ENCODE assay signal across 1 cellular context in the genomic region with DNA sequence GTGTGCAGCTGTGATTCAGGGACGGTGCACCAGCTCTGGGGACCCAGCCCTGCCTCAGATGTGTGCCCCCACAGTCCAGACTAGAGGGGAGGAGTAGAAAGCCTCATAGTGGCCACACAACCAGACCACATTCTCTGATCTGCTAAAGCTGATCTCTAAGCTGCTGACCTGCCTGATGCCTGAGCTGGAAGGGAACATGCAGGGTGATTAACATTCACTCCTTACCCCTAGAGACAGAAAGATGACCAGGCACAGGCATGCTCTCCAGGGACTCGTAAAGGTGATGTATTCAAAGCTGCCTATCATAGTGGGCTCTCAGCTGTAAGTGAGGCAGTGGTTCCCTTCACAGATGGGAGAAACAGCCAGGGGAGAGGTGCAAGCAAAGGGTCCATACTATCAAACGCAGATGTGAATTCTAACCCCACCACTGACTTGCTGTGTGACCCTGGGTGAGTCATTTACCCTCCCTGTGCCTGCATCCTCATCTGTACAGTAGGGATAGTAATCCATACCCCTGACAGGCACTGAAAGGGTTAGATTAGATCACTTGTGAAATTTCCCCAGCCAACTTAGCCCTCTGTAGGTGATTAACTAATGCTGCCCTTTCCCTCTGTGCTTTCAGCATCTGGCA.
TF ChIP-seq lines count a peak whose summit lies in the region.

No MANE protein-coding gene starts in this region.

TF ChIP-seq in K562, 482 proteins besides CTCF, POLR2A, EP300 and RAD21 (continued from another document and continues in another):
- TF ChIP-seq, protein P1, sequence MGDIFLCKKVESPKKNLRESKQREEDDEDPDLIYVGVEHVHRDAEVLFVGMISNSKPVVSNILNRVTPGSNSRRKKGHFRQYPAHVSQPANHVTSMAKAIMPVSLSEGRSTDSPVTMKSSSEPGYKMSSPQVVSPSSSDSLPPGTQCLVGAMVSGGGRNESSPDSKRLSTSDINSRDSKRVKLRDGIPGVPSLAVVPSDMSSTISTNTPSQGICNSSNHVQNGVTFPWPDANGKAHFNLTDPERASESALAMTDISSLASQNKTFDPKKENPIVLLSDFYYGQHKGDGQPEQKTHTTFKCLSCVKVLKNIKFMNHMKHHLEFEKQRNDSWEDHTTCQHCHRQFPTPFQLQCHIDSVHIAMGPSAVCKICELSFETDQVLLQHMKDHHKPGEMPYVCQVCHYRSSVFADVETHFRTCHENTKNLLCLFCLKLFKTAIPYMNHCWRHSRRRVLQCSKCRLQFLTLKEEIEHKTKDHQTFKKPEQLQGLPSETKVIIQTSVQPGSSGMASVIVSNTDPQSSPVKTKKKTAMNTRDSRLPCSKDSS (IDR thresholded peaks at IDR 0.05; ENCODE audit: low read depth, partially characterized antibody), result no peak
- no peak for TF ChIP-seq HNRNPK (IDR thresholded peaks at IDR 0.05; ENCODE audit: low read depth, low read length, poor library complexity, severe bottlenecking)
- TF ChIP-seq BCL6 (CRISPR knock-in tag; IDR thresholded peaks at IDR 0.05), result no peak
- TF ChIP-seq U2AF1 (optimal IDR thresholded peaks at IDR 0.05; ENCODE audit: low read depth, low read length), result no peak
- no peak for TF ChIP-seq ZNF507 (tag; conservative IDR thresholded peaks at IDR 0.05)
- no peak for TF ChIP-seq MAFK (IDR thresholded peaks at IDR 0.05; ENCODE audit: low read length)
- no peak for TF ChIP-seq FOSL1 (tag; conservative IDR thresholded peaks at IDR 0.05)
- no peak for TF ChIP-seq ZNF140 (CRISPR knock-in tag; IDR thresholded peaks at IDR 0.05)
- TF ChIP-seq ZBTB40 (IDR thresholded peaks at IDR 0.05), result no peak
- no peak for TF ChIP-seq ZBTB40 (CRISPR knock-in tag; IDR thresholded peaks at IDR 0.05)
- TF ChIP-seq POLR2AphosphoS2 (IDR thresholded peaks at IDR 0.05; ENCODE audit: low read length), result no peak
- TF ChIP-seq PYGO2 (tag; IDR thresholded peaks at IDR 0.05), result no peak
- TF ChIP-seq ZNF695 (CRISPR knock-in tag; IDR thresholded peaks at IDR 0.05), result no peak
- no peak for TF ChIP-seq SIN3A (IDR thresholded peaks at IDR 0.05; ENCODE audit: borderline replicate concordance in 2 of 2, control insufficient read depth in 1 of 2, low read depth in 2 of 2, low read length in 2 of 2)
- TF ChIP-seq ZKSCAN3 (CRISPR knock-in tag; IDR thresholded peaks at IDR 0.05), result no peak
- TF ChIP-seq ZNF511 (CRISPR knock-in tag; IDR thresholded peaks at IDR 0.05), result no peak
- TF ChIP-seq HNRNPH1 (optimal IDR thresholded peaks at IDR 0.05; ENCODE audit: low read depth, low read length), result no peak
- TF ChIP-seq ZNF57 (CRISPR knock-in tag; IDR thresholded peaks at IDR 0.05), result no peak
- no peak for TF ChIP-seq CHCHD3 (CRISPR knock-in tag; IDR thresholded peaks at IDR 0.05)
- TF ChIP-seq JUND (IDR thresholded peaks at IDR 0.05; ENCODE audit: borderline replicate concordance, low read depth, low read length), result peak; percentile 21; the same call in 1 of the 2 replicates
- no peak for TF ChIP-seq JUND (tag; IDR thresholded peaks at IDR 0.05; ENCODE audit: borderline replicate concordance, low read depth, low read length)
- TF ChIP-seq TAL1 (IDR thresholded peaks at IDR 0.05), result peak; percentile 17; the same call in 1 of the 2 replicates
- TF ChIP-seq RBFOX2 (IDR thresholded peaks at IDR 0.05; ENCODE audit: low read depth, low read length), result no peak
- no peak for TF ChIP-seq NUFIP1 (IDR thresholded peaks at IDR 0.05; ENCODE audit: partially characterized antibody)
- TF ChIP-seq PCBP2 (IDR thresholded peaks at IDR 0.05; ENCODE audit: low read depth, low read length, poor library complexity, severe bottlenecking), result no peak
- TF ChIP-seq ZFP36 (IDR thresholded peaks at IDR 0.05; ENCODE audit: low read depth, low read length, partially characterized antibody), result peak; percentile 78
- TF ChIP-seq IFI16 (CRISPR knock-in tag; IDR thresholded peaks at IDR 0.05), result no peak
- no peak for TF ChIP-seq ZNF717 (CRISPR knock-in tag; IDR thresholded peaks at IDR 0.05)
- no peak for TF ChIP-seq ZBED1 (IDR thresholded peaks at IDR 0.05)
- TF ChIP-seq HDGF (IDR thresholded peaks at IDR 0.05), result no peak
- TF ChIP-seq MCM7 (IDR thresholded peaks at IDR 0.05), result no peak
- TF ChIP-seq, protein P2, sequence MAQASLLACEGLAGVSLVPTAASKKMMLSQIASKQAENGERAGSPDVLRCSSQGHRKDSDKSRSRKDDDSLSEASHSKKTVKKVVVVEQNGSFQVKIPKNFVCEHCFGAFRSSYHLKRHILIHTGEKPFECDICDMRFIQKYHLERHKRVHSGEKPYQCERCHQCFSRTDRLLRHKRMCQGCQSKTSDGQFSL (CRISPR knock-in tag; IDR thresholded peaks at IDR 0.05), result no peak
- TF ChIP-seq, protein P2 (tag; IDR thresholded peaks at IDR 0.05), result no peak
- no peak for TF ChIP-seq TSC22D4 (tag; IDR thresholded peaks at IDR 0.05)
- TF ChIP-seq ZNF785 (CRISPR knock-in tag; IDR thresholded peaks at IDR 0.05), result no peak
- TF ChIP-seq STAG1 (CRISPR knock-in tag; IDR thresholded peaks at IDR 0.05; ENCODE audit: borderline replicate concordance), result no peak
- TF ChIP-seq LCOR (CRISPR knock-in tag; IDR thresholded peaks at IDR 0.05), result no peak
- TF ChIP-seq RBM25 (IDR thresholded peaks at IDR 0.05; ENCODE audit: low read depth, low read length, severe bottlenecking), result peak; percentile 67
- TF ChIP-seq ZNF347 (CRISPR knock-in tag; IDR thresholded peaks at IDR 0.05; ENCODE audit: low read depth), result no peak
- TF ChIP-seq ZNF184 (CRISPR knock-in tag; IDR thresholded peaks at IDR 0.05), result no peak
- TF ChIP-seq ZC3H11A (IDR thresholded peaks at IDR 0.05; ENCODE audit: low read depth, low read length), result no peak
- no peak for TF ChIP-seq XRCC3 (IDR thresholded peaks at IDR 0.05)
- TF ChIP-seq, protein P3, sequence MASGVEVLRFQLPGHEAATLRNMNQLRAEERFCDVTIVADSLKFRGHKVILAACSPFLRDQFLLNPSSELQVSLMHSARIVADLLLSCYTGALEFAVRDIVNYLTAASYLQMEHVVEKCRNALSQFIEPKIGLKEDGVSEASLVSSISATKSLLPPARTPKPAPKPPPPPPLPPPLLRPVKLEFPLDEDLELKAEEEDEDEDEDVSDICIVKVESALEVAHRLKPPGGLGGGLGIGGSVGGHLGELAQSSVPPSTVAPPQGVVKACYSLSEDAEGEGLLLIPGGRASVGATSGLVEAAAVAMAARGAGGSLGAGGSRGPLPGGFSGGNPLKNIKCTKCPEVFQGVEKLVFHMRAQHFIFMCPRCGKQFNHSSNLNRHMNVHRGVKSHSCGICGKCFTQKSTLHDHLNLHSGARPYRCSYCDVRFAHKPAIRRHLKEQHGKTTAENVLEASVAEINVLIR (CRISPR knock-in tag; IDR thresholded peaks at IDR 0.05), result no peak
- TF ChIP-seq DACH1 (IDR thresholded peaks at IDR 0.05; ENCODE audit: partially characterized antibody), result no peak
- TF ChIP-seq, protein P4, sequence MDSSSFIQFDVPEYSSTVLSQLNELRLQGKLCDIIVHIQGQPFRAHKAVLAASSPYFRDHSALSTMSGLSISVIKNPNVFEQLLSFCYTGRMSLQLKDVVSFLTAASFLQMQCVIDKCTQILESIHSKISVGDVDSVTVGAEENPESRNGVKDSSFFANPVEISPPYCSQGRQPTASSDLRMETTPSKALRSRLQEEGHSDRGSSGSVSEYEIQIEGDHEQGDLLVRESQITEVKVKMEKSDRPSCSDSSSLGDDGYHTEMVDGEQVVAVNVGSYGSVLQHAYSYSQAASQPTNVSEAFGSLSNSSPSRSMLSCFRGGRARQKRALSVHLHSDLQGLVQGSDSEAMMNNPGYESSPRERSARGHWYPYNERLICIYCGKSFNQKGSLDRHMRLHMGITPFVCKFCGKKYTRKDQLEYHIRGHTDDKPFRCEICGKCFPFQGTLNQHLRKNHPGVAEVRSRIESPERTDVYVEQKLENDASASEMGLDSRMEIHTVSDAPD (CRISPR knock-in tag; IDR thresholded peaks at IDR 0.05), result no peak
- TF ChIP-seq NFIX (CRISPR knock-in tag; IDR thresholded peaks at IDR 0.05; ENCODE audit: low read depth), result no peak
- no peak for TF ChIP-seq FOXJ3 (CRISPR knock-in tag; IDR thresholded peaks at IDR 0.05)
- peak; percentile 88 for TF ChIP-seq CBFA2T3 (IDR thresholded peaks at IDR 0.05)
- no peak for TF ChIP-seq NFE2 (IDR thresholded peaks at IDR 0.05; ENCODE audit: low read depth)
- TF ChIP-seq NFYB (IDR thresholded peaks at IDR 0.05; ENCODE audit: extremely low read depth, insufficient read length), result no peak
- no peak for TF ChIP-seq RBBP5 (IDR thresholded peaks at IDR 0.05; ENCODE audit: borderline replicate concordance, insufficient read depth, low read length, poor library complexity, severe bottlenecking)
- no peak for TF ChIP-seq E2F1 (CRISPR knock-in tag; IDR thresholded peaks at IDR 0.05)
- TF ChIP-seq HMG20B (CRISPR knock-in tag; IDR thresholded peaks at IDR 0.05), result no peak
- no peak for TF ChIP-seq ILK (tag; IDR thresholded peaks at IDR 0.05; ENCODE audit: borderline replicate concordance, low read depth)
- no peak for TF ChIP-seq RUNX1 (IDR thresholded peaks at IDR 0.05; ENCODE audit: low read depth)
- TF ChIP-seq KDM1A (IDR thresholded peaks at IDR 0.05), result peak; percentile 45 to 76
- 0 out of 2 replicates have a peak, but pooled peaks have one; percentile 4 for TF ChIP-seq ZNF766 (CRISPR knock-in tag; conservative IDR thresholded peaks at IDR 0.05)
- TF ChIP-seq ZNF263 (CRISPR knock-in tag; IDR thresholded peaks at IDR 0.05; ENCODE audit: borderline replicate concordance), result no peak
- TF ChIP-seq NFRKB (IDR thresholded peaks at IDR 0.05; ENCODE audit: low read depth), result no peak
- TF ChIP-seq BRD4 (IDR thresholded peaks at IDR 0.05), result no peak
- TF ChIP-seq BRF1 (IDR thresholded peaks at IDR 0.05; ENCODE audit: borderline replicate concordance, extremely low read depth, insufficient read length), result no peak
